6 cellular contexts compared by ENCODE assay signal in genomic region chr12:106996102-106996501, GRCh38. TPM values are rescaled to one million over a fixed set of nuclear protein-coding genes. Genes with fewer than 3 reads are reported as not detected.
DNase-seq lines count a peak whose midpoint lies in the region; ATAC-seq, FAIRE-seq and TF ChIP-seq lines count a peak whose summit lies in the region.
"Not testable (repeated sequence)": the region's sequence is repeated elsewhere in the genome, so short reads cannot be mapped to it uniquely, and the experiment has no call there.

No MANE protein-coding gene starts in this region.

- intact Hi-C loops in K562 (cut with micrococcal nuclease); thyroid gland (cut with DNase I): not testable (repeated sequence)

- H3K36me3 Mint-ChIP-seq in HFFc6 (ENCODE audit: low read depth): peaks cover 14% of the 10 kb centered on the region
- H3K36me3 Mint-ChIP-seq in endothelial cell (ENCODE audit: low read depth, unreplicated experiment): peaks cover 16% of the 10 kb centered on the region

- not testable (repeated sequence) for FAIRE-seq in K562 (lab: Jason Lieb, UNC)
- peak; percentile 5 for FAIRE-seq in small intestine (lab: Jason Lieb, UNC)

- ATAC-seq in K562: not testable (repeated sequence)

- H3K4me3 Mint-ChIP-seq in HFFc6: not testable (repeated sequence)
- peak overlapping the region; percentile 27 for H3K4me3 Mint-ChIP-seq in endothelial cell (ENCODE audit: unreplicated experiment)

- H3K9me3 Mint-ChIP-seq in HFFc6; endothelial cell (ENCODE audit: unreplicated experiment): not testable (repeated sequence)

- not testable (repeated sequence) for H3K4me3 ChIP-seq in HEK293 (ENCODE audit: low read depth, low read length); K562; small intestine (ENCODE audit: low read depth in 1 of 2, low read length in 2 of 2); thyroid gland (replicated peaks in 1 of 3)

- H3K4me1 Mint-ChIP-seq in HFFc6 (ENCODE audit: low read depth): peaks cover 28% of the 10 kb centered on the region
- H3K4me1 Mint-ChIP-seq in endothelial cell (ENCODE audit: unreplicated experiment): not testable (repeated sequence)

- H3K9ac ChIP-seq in K562 (ENCODE audit: insufficient read depth in 1 of 2, low read depth in 2 of 2, low read length in 2 of 2): not testable (repeated sequence)

- H3K36me3 ChIP-seq in HEK293 (ENCODE audit: control insufficient read depth in 2 of 2, insufficient read depth in 1 of 2, low read length in 2 of 2): peaks cover 4 to 30% of the 10 kb centered on the region in 2 experiments
- H3K36me3 ChIP-seq in K562 (ENCODE audit: control insufficient read depth, insufficient read depth, low read length): peaks cover 31% of the 10 kb centered on the region; the same call in 2 of the 3 replicates
- not testable (repeated sequence) for H3K36me3 ChIP-seq in small intestine (ENCODE audit: control insufficient read depth in 2 of 2, insufficient read depth in 2 of 2, low read length in 2 of 2)
- H3K36me3 ChIP-seq in thyroid gland: peaks cover 4 to 20% of the 10 kb centered on the region in 2 donors

- not testable (repeated sequence) for H3K9me3 ChIP-seq in HEK293 (ENCODE audit: control insufficient read depth, insufficient read depth, low read depth, low read length); K562 (replicated peaks; ENCODE audit: control insufficient read depth, insufficient read depth, low read depth, low read length); small intestine (ENCODE audit: control insufficient read depth, low read depth); thyroid gland

- not testable (repeated sequence) for TF ChIP-seq POLR2A in K562 (conservative IDR thresholded peaks at IDR 0.05); thyroid gland (IDR thresholded peaks at IDR 0.05)

- H3K4me1 ChIP-seq in HEK293 (ENCODE audit: control insufficient read depth, insufficient read depth, low read length); K562 (replicated peaks in 1 of 2; ENCODE audit: control insufficient read depth in 2 of 2, insufficient read depth in 2 of 2, low read length in 2 of 2); small intestine (ENCODE audit: control insufficient read depth in 2 of 2, insufficient read depth in 1 of 2, low read depth in 1 of 2, low read length in 1 of 2): not testable (repeated sequence)
- H3K4me1 ChIP-seq in thyroid gland: peaks cover 14 to 25% of the 10 kb centered on the region in 2 donors

- in situ Hi-C loops in K562 (cut with MboI): not testable (repeated sequence)

- 0 out of 2 replicates have a peak overlapping the region, but pooled peaks have one; percentile 16 for H3K27ac Mint-ChIP-seq in HFFc6
- H3K27ac Mint-ChIP-seq in endothelial cell (ENCODE audit: unreplicated experiment): not testable (repeated sequence)

- not testable (repeated sequence) for TF ChIP-seq RAD21 in K562 (CRISPR knock-in tag; conservative IDR thresholded peaks at IDR 0.05 in 1 of 2, IDR thresholded peaks at IDR 0.05 in 1 of 2)

- 80% methylated on average over 5 of the region's 5 CpGs for WGBS in K562 (ENCODE audit: insufficient coverage, low coverage, missing lambda C conversion rate)
- WGBS in small intestine, 3 donors: 96 to 97% (median 96%) methylated on average over 5 of the region's 5 CpGs
- 98% methylated on average over 5 of the region's 5 CpGs for WGBS in thyroid gland, 2 donors

- H4K20me1 ChIP-seq in K562 (replicated peaks; ENCODE audit: control insufficient read depth, insufficient read depth, low read length): not testable (repeated sequence)

- not testable (repeated sequence) for H3K27ac ChIP-seq in HEK293 (ENCODE audit: extremely low read depth, low read depth, low read length); K562 (ENCODE audit: extremely low read depth, low read depth, low read length); small intestine (ENCODE audit: low read depth in 1 of 2, low read length in 1 of 2)
- H3K27ac ChIP-seq in thyroid gland: peak overlapping the region in 2 of 3 donors; percentile 58 to 90

- not testable (repeated sequence) for H3K4me2 ChIP-seq in K562 (ENCODE audit: insufficient read depth, low read length)

- not testable (repeated sequence) for H3K27me3 Mint-ChIP-seq in HFFc6 (ENCODE audit: insufficient read depth); endothelial cell (ENCODE audit: unreplicated experiment)

- not testable (repeated sequence) for BruUV-seq in K562 (replicated peaks; lab: Mats Ljungman, UMichigan)

- not testable (repeated sequence) for H3K79me2 ChIP-seq in K562 (ENCODE audit: control insufficient read depth, insufficient read depth, low read length)

- TF ChIP-seq EP300 in K562 (IDR thresholded peaks at IDR 0.05; ENCODE audit: low read length): not testable (repeated sequence)

- TF ChIP-seq CTCF in HEK293 (tag by site-specific recombination; IDR thresholded peaks at IDR 0.05); HFFc6 (IDR thresholded peaks at IDR 0.05); K562 (IDR thresholded peaks at IDR 0.05 in 2 of 3, conservative IDR thresholded peaks at IDR 0.05 in 1 of 3; ENCODE audit: insufficient read depth in 2 of 3, low read depth in 1 of 3, low read length in 3 of 3); endothelial cell (IDR thresholded peaks at IDR 0.05; ENCODE audit: unreplicated experiment); thyroid gland (IDR thresholded peaks at IDR 0.05): not testable (repeated sequence)

- DNase-seq in HFFc6; K562 (ENCODE audit: extremely low read depth in 1 of 4, low spot score in 3 of 4); endothelial cell (ENCODE audit: low spot score); small intestine; thyroid gland: not testable (repeated sequence)

- not testable (repeated sequence) for H3K9me1 ChIP-seq in K562 (ENCODE audit: control insufficient read depth, insufficient read depth, low read length)

- H2AFZ ChIP-seq in K562 (ENCODE audit: low read depth, low read length): not testable (repeated sequence)

- POLR2A ChIA-PET in HEK293 (lab: Yijun Ruan, JAX): not testable (repeated sequence)
- POLR2A ChIA-PET in K562 (lab: Yijun Ruan, JAX): interaction anchor here (1.1 kb wide), 1 partner anchor 9 kb away, joined by 3 read pairs; the partner anchor contains the start of gene MTERF2

- CTCF ChIA-PET in HEK293 (lab: Yijun Ruan, JAX); K562 (lab: Yijun Ruan, JAX; ENCODE audit: low intra/inter-chr PET ratio): not testable (repeated sequence)

- H3K27me3 ChIP-seq in K562 (ENCODE audit: control insufficient read depth in 2 of 2, insufficient read depth in 2 of 2, low read length in 2 of 2); small intestine (ENCODE audit: control insufficient read depth in 2 of 2, insufficient read depth in 2 of 2, low read length in 2 of 2); thyroid gland: not testable (repeated sequence)

RNA-seq across cellular contexts. Expression of gene MTERF2, which starts 9.2 kb away (rescaled TPM):
- total RNA-seq in HFFc6 (2021; fragmentation: NEBNext Ultra II Directional; extraction: Animal tissue kit (Norgen Biotek cat#: 25700)): 1 to 10 TPM; 3.0 to 5.6 (median 5.1) TPM
- total RNA-seq in K562 (2011; cell fraction: chromatin; rRNA removed; ENCODE audit: low replicate concordance): 17.7 and 36.2 TPM in 2 replicates
- total RNA-seq in K562 (2011; cell fraction: nucleolus; rRNA removed): 12.2 and 16.4 TPM in 2 replicates
- total RNA-seq in K562 (2011; cell fraction: nucleoplasm; rRNA removed): 24.3 and 33.8 TPM in 2 replicates
- total RNA-seq in K562 (2014; rRNA removed): 26.4 and 35.9 TPM in 2 replicates
- total RNA-seq in K562 (2014; rRNA removed; fragmentation: Illumina TruSeq; extraction: Trizol): 29.6 and 34.7 TPM in 2 replicates
- 34.1 and 37.0 TPM in 2 replicates for total RNA-seq in K562 (2015; rRNA removed; fragmentation: Illumina TruSeq; extraction: Trizol)
- 30.3 and 33.7 TPM in 2 replicates for total RNA-seq in K562 (2021)
- polyA plus RNA-seq in K562 (2011; rRNA removed): 28.3 and 33.2 TPM in 2 replicates
- polyA plus RNA-seq in K562 (2011; cell fraction: cytosol; rRNA removed): 4.7 and 14.0 TPM in 2 replicates
- 43.6 and 46.2 TPM in 2 replicates for polyA plus RNA-seq in K562 (2011; cell fraction: nucleus; rRNA removed)
- polyA plus RNA-seq in K562 (2012): 21.4 and 28.5 TPM in 2 replicates
- 32.5 and 39.5 TPM in 2 replicates for polyA plus RNA-seq in K562 (2014; fragmentation: Illumina TruSeq; extraction: Trizol)
- polyA plus RNA-seq in K562 (2014; fragmentation: Nextera tagmentation; extraction: Ambion mirVana): 10 to 100 TPM; 10.0 to 11.6 TPM
- 55.3 and 63.2 TPM in 2 replicates for polyA plus RNA-seq in K562 (2014; rRNA removed)
- polyA minus RNA-seq in K562 (2011; rRNA and poly(A)+ RNA removed): 14.2 and 15.7 TPM in 2 replicates
- polyA minus RNA-seq in K562 (2011; cell fraction: cytosol; rRNA and poly(A)+ RNA removed): 8.3 TPM in 2 replicates
- 11.4 and 18.4 TPM in 2 replicates for polyA minus RNA-seq in K562 (2011; cell fraction: nucleus; rRNA and poly(A)+ RNA removed)
- total RNA-seq in endothelial cell (ENCODE audit: unreplicated experiment): 7.7 TPM
- polyA plus RNA-seq in small intestine: 10 to 100 TPM in 2 of 3 donors, 1 to 10 TPM in 1; 4.9 to 20.8 (median 10.7) TPM
- 10 to 100 TPM; 22.9 to 37.0 (median 31.3) TPM for total RNA-seq in thyroid gland

RNA-seq across cellular contexts. Expression of gene TMEM263, which starts 40.4 kb away (rescaled TPM):
- 100 to 1,000 TPM; 157 to 188 (median 167) TPM for total RNA-seq in HFFc6 (2021; fragmentation: NEBNext Ultra II Directional; extraction: Animal tissue kit (Norgen Biotek cat#: 25700))
- total RNA-seq in K562 (2011; cell fraction: chromatin; rRNA removed; ENCODE audit: low replicate concordance): 16.9 and 65.5 TPM in 2 replicates
- total RNA-seq in K562 (2011; cell fraction: nucleolus; rRNA removed): 8.3 and 13.7 TPM in 2 replicates
- total RNA-seq in K562 (2011; cell fraction: nucleoplasm; rRNA removed): 27.2 and 42.5 TPM in 2 replicates
- 14.8 and 18.7 TPM in 2 replicates for total RNA-seq in K562 (2014; rRNA removed)
- 31.6 and 35.0 TPM in 2 replicates for total RNA-seq in K562 (2014; rRNA removed; fragmentation: Illumina TruSeq; extraction: Trizol)
- 24.1 and 26.4 TPM in 2 replicates for total RNA-seq in K562 (2015; rRNA removed; fragmentation: Illumina TruSeq; extraction: Trizol)
- 26.7 and 27.4 TPM in 2 replicates for total RNA-seq in K562 (2021)
- 36.7 and 37.8 TPM in 2 replicates for polyA plus RNA-seq in K562 (2011; rRNA removed)
- polyA plus RNA-seq in K562 (2011; cell fraction: cytosol; rRNA removed): 11.5 and 19.9 TPM in 2 replicates
- 12.5 and 19.9 TPM in 2 replicates for polyA plus RNA-seq in K562 (2011; cell fraction: nucleus; rRNA removed)
- 21.6 and 24.9 TPM in 2 replicates for polyA plus RNA-seq in K562 (2012)
- 22.3 and 24.4 TPM in 2 replicates for polyA plus RNA-seq in K562 (2014; fragmentation: Illumina TruSeq; extraction: Trizol)
- 10 to 100 TPM; 14.8 to 17.8 TPM for polyA plus RNA-seq in K562 (2014; fragmentation: Nextera tagmentation; extraction: Ambion mirVana)
- polyA plus RNA-seq in K562 (2014; rRNA removed): 12.6 and 13.7 TPM in 2 replicates
- 67.2 and 88.0 TPM in 2 replicates for polyA minus RNA-seq in K562 (2011; rRNA and poly(A)+ RNA removed)
- polyA minus RNA-seq in K562 (2011; cell fraction: cytosol; rRNA and poly(A)+ RNA removed): 27.7 and 36.7 TPM in 2 replicates
- polyA minus RNA-seq in K562 (2011; cell fraction: nucleus; rRNA and poly(A)+ RNA removed): 11.0 and 29.5 TPM in 2 replicates
- 26.1 TPM for total RNA-seq in endothelial cell (ENCODE audit: unreplicated experiment)
- polyA plus RNA-seq in small intestine: 10 to 100 TPM; 12.7 to 27.3 (median 13.8) TPM
- 10 to 100 TPM; 74.3 to 91.0 (median 81.9) TPM for total RNA-seq in thyroid gland
